In the genomic region with DNA sequence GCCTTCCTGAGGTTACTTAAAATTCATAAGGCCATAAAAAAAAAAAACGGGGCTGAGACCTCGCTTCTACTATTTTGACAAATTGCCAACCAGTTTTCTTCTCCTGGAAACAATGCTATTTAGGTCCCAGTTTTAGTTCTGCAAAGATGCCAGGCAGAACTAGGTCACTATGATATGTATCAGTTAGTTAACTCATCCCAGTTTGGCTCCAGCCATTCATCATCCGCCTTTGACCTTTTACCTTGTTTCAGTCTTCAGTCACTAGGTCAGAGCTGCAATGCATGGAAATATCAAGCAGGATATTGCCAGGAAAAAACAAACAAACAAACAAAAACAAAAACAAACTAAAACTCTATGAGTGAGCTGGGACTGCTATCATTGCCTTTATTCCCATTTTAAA, we compare ENCODE assay signal across 25 cellular contexts.
"Had no signal": no experiment of that assay in that cellular context is flagged by ENCODE, and none has a peak within 500 bp of the region (broad histone marks: within the 10 kb centered on the region; RNA-seq: fewer than 3 reads in every experiment).

No MANE protein-coding gene starts in this region.

- H3K27ac ChIP-seq: colonic mucosa, coronary artery, epithelial cell of prostate, esophagus muscularis mucosa, esophagus squamous epithelium, foreskin keratinocyte, gastroesophageal sphincter, heart left ventricle, heart right ventricle had no signal

- H3K9me3 ChIP-seq: colonic mucosa, gastrocnemius medialis had no signal

- H3K36me3 ChIP-seq: colonic mucosa, esophagus muscularis mucosa, esophagus squamous epithelium, gastrocnemius medialis, gastroesophageal sphincter, heart left ventricle, heart right ventricle had no signal

- H3K4me3 Mint-ChIP-seq: dendritic cell treated with granulocyte-macrophage colony-stimulating factor and Interleukin-4, amounts not matched to agents 40 ng/mL and 50 ng/mL, for 4 days; effector memory CD8-positive, alpha-beta T cell; endodermal cell had no signal

- H3K4me1 ChIP-seq: colonic mucosa, esophagus muscularis mucosa, esophagus squamous epithelium, foreskin keratinocyte, gastroesophageal sphincter had no signal

- H3K27me3 ChIP-seq: colonic mucosa, dorsolateral prefrontal cortex, esophagus muscularis mucosa, esophagus squamous epithelium, gastrocnemius medialis, gastroesophageal sphincter, heart left ventricle, heart right ventricle had no signal

- ATAC-seq: effector memory CD8-positive, alpha-beta T cell; esophagus mucosa; foreskin keratinocyte; gastrocnemius medialis; gastroesophageal sphincter; heart left ventricle; heart right ventricle had no signal

- H3K4me3 ChIP-seq: colonic mucosa, coronary artery, dorsolateral prefrontal cortex, esophagus muscularis mucosa, esophagus squamous epithelium, gastrocnemius medialis, gastroesophageal sphincter, heart left ventricle, heart right ventricle had no signal

- DNase-seq: colonic mucosa; cortex of kidney; dermis blood vessel endothelial cell; dorsolateral prefrontal cortex; effector CD4-positive, alpha-beta T cell; effector CD8-positive, alpha-beta T cell; effector memory CD4-positive, alpha-beta T cell; effector memory CD8-positive, alpha-beta T cell; endodermal cell; erythroblast; esophagus squamous epithelium; foreskin fibroblast; foreskin keratinocyte; foreskin melanocyte; gastrocnemius medialis; glutamatergic neuron; head of caudate nucleus; heart left ventricle; heart right ventricle had no signal

- H3K27ac Mint-ChIP-seq: dendritic cell treated with granulocyte-macrophage colony-stimulating factor and Interleukin-4, amounts not matched to agents 40 ng/mL and 50 ng/mL, for 4 days; endodermal cell had no signal
